Comparison of ENCODE assay signal across 1 cellular context in the genomic region with DNA sequence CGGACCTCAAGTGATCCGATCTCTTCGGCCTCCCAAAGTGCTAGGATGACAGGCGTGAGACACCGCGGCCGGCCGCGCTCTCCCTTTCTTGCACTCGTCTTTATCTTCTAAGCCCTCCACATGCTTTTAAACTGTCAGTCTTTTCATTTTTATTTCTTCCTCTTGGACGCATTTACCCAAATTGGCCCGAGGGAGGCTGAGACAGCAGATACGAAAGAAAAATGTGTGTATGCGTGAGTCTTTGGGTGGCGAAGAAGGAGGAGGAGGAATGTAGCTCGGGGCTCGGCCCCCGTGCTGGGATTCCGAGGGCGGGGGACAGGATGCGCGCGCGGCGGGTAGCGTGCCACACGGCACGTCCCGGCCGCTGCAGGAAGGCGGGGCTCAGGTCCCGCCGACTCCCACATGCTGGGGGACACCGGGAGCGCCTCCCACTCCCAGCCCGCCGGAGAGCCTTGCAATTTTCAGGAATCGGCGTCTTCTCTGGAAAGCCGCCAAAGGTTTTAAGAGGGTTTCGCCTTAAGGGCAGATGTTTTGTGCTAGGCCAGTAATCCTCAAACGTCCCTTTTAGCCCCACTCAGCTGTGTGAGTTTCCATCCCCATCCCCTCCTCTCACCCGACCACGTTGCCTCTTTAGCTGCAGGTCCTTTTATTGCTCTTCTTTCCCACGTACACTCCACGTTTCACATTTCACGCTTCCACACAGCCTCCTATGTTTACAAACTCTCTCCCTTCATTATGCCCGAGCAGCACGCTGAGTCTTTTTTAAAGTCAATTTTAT.
TF ChIP-seq lines count a peak whose summit lies in the region.

No MANE protein-coding gene starts in this region.

TF ChIP-seq in GM12878, 131 proteins besides CTCF, POLR2A, EP300 and RAD21 (continued from another document and continues in another):
- no peak for TF ChIP-seq TCF3 (IDR thresholded peaks at IDR 0.05; ENCODE audit: borderline replicate concordance, insufficient read depth, low read depth, low read length)
- TF ChIP-seq TAF1 (IDR thresholded peaks at IDR 0.05; ENCODE audit: borderline replicate concordance, low read depth, low read length): 0 out of 2 replicates have a peak, but pooled peaks have one; percentile 10
- peak; percentile 90 to 96 for TF ChIP-seq BHLHE40 (IDR thresholded peaks at IDR 0.05; ENCODE audit: borderline replicate concordance in 1 of 2, low read depth in 2 of 2, low read length in 1 of 2)
- no peak for TF ChIP-seq JUND (IDR thresholded peaks at IDR 0.05; ENCODE audit: low read depth, low read length)
- TF ChIP-seq PML (IDR thresholded peaks at IDR 0.05; ENCODE audit: low read length): 0 out of 2 replicates have a peak, but pooled peaks have one; percentile 49
- TF ChIP-seq LARP7 (IDR thresholded peaks at IDR 0.05): no peak
- no peak for TF ChIP-seq GABPA (IDR thresholded peaks at IDR 0.05; ENCODE audit: low read depth)
- TF ChIP-seq E4F1 (IDR thresholded peaks at IDR 0.05; ENCODE audit: borderline replicate concordance, partially characterized antibody): no peak
- TF ChIP-seq, protein P1, sequence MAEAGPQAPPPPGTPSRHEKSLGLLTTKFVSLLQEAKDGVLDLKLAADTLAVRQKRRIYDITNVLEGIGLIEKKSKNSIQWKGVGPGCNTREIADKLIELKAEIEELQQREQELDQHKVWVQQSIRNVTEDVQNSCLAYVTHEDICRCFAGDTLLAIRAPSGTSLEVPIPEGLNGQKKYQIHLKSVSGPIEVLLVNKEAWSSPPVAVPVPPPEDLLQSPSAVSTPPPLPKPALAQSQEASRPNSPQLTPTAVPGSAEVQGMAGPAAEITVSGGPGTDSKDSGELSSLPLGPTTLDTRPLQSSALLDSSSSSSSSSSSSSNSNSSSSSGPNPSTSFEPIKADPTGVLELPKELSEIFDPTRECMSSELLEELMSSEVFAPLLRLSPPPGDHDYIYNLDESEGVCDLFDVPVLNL (IDR thresholded peaks at IDR 0.05; ENCODE audit: low read depth, low read length): no peak
- no peak for TF ChIP-seq KAT2A (conservative IDR thresholded peaks at IDR 0.05; ENCODE audit: control insufficient read depth, low read depth, low read length)
- TF ChIP-seq SP1 (IDR thresholded peaks at IDR 0.05; ENCODE audit: low read depth, low read length): no peak
- no peak for TF ChIP-seq CBX3 (IDR thresholded peaks at IDR 0.05; ENCODE audit: borderline replicate concordance, low read depth)
- TF ChIP-seq, protein P2, sequence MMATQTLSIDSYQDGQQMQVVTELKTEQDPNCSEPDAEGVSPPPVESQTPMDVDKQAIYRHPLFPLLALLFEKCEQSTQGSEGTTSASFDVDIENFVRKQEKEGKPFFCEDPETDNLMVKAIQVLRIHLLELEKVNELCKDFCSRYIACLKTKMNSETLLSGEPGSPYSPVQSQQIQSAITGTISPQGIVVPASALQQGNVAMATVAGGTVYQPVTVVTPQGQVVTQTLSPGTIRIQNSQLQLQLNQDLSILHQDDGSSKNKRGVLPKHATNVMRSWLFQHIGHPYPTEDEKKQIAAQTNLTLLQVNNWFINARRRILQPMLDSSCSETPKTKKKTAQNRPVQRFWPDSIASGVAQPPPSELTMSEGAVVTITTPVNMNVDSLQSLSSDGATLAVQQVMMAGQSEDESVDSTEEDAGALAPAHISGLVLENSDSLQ (IDR thresholded peaks at IDR 0.05): peak; percentile 25; the same call in 1 of the 2 replicates
- TF ChIP-seq NFYA (IDR thresholded peaks at IDR 0.05; ENCODE audit: borderline replicate concordance, low read depth, low read length): no peak
- no peak for TF ChIP-seq SREBF2 (IDR thresholded peaks at IDR 0.05; ENCODE audit: low read length)
- no peak for TF ChIP-seq PAX5 (IDR thresholded peaks at IDR 0.05; ENCODE audit: borderline replicate concordance, low read depth, low read length)
- 0 out of 2 replicates have a peak, but pooled peaks have one; percentile 8 for TF ChIP-seq ZNF592 (IDR thresholded peaks at IDR 0.05)
- no peak for TF ChIP-seq CHD1 (IDR thresholded peaks at IDR 0.05; ENCODE audit: low read depth, low read length)
- peak; percentile 96 for TF ChIP-seq IKZF1 (conservative IDR thresholded peaks at IDR 0.05)
- TF ChIP-seq KLF5 (IDR thresholded peaks at IDR 0.05; ENCODE audit: partially characterized antibody): peak; percentile 60
- TF ChIP-seq IRF4 (IDR thresholded peaks at IDR 0.05; ENCODE audit: low read depth, low read length): no peak
- TF ChIP-seq MTA2 (IDR thresholded peaks at IDR 0.05; ENCODE audit: low read depth): peak; percentile 43; the same call in 1 of the 2 replicates
- peak; percentile 50; the same call in 1 of the 2 replicates for TF ChIP-seq ZNF207 (IDR thresholded peaks at IDR 0.05; ENCODE audit: borderline replicate concordance)
- no peak for TF ChIP-seq ZNF622 (IDR thresholded peaks at IDR 0.05)
- TF ChIP-seq SKIL (IDR thresholded peaks at IDR 0.05; ENCODE audit: low read depth, poor library complexity, severe bottlenecking): peak; percentile 51
- no peak for TF ChIP-seq TCF12 (IDR thresholded peaks at IDR 0.05; ENCODE audit: low read depth, low read length)
- TF ChIP-seq STAT1 (conservative IDR thresholded peaks at IDR 0.05): 0 out of 2 replicates have a peak, but pooled peaks have one; percentile 53
- peak; percentile 48; the same call in 1 of the 2 replicates for TF ChIP-seq ZNF24 (IDR thresholded peaks at IDR 0.05)
- 0 out of 2 replicates have a peak, but pooled peaks have one; percentile 12 for TF ChIP-seq NR2F1 (conservative IDR thresholded peaks at IDR 0.05)
- no peak; the same call in 1 of the 2 replicates for TF ChIP-seq ATF7 (IDR thresholded peaks at IDR 0.05; ENCODE audit: low read depth)
- TF ChIP-seq IKZF2 (IDR thresholded peaks at IDR 0.05): peak; percentile 90 to 92
- no peak for TF ChIP-seq WRNIP1 (IDR thresholded peaks at IDR 0.05; ENCODE audit: borderline replicate concordance, low read depth, low read length)
- no peak for TF ChIP-seq NR2C1 (IDR thresholded peaks at IDR 0.05)
- TF ChIP-seq TARDBP (IDR thresholded peaks at IDR 0.05; ENCODE audit: borderline replicate concordance): no peak
- TF ChIP-seq CUX1 (IDR thresholded peaks at IDR 0.05; ENCODE audit: insufficient replicate concordance, low read depth, low read length): no peak
- no peak for TF ChIP-seq NR2C2 (IDR thresholded peaks at IDR 0.05; ENCODE audit: borderline replicate concordance, control insufficient read depth, insufficient read length, low read depth)
- no peak for TF ChIP-seq CBFB (IDR thresholded peaks at IDR 0.05; ENCODE audit: low read depth)
- TF ChIP-seq BCL3 (IDR thresholded peaks at IDR 0.05; ENCODE audit: borderline replicate concordance, insufficient read depth, low read depth, low read length, poor library complexity, severe bottlenecking): no peak
- no peak for TF ChIP-seq FOXM1 (IDR thresholded peaks at IDR 0.05; ENCODE audit: low read depth, low read length)
